1 cellular context compared by ENCODE assay signal in genomic region chr14:55107766-55108554, GRCh38.
TF ChIP-seq lines count a peak whose summit lies in the region.

No MANE protein-coding gene starts in this region.

TF ChIP-seq in HepG2, 621 proteins besides CTCF, POLR2A, EP300 and RAD21 (continued from another document and continues in another):
- TF ChIP-seq ZNF577 (CRISPR knock-in tag; IDR thresholded peaks at IDR 0.05; ENCODE audit: borderline replicate concordance, low read depth) (no peak), ZNF660 (CRISPR knock-in tag; IDR thresholded peaks at IDR 0.05; ENCODE audit: borderline replicate concordance, low read depth) (no peak), KDM6A (CRISPR knock-in tag; IDR thresholded peaks at IDR 0.05; ENCODE audit: low read depth) (no peak; the same call in 1 of the 2 replicates), RFX1 (IDR thresholded peaks at IDR 0.05) (no peak), ZNF7 (CRISPR knock-in tag; IDR thresholded peaks at IDR 0.05) (0 out of 2 replicates have a peak, but pooled peaks have one; percentile 6), CENPBD1 (CRISPR knock-in tag; IDR thresholded peaks at IDR 0.05; ENCODE audit: borderline replicate concordance, low read depth) (0 out of 2 replicates have a peak, but pooled peaks have one; percentile 39), LRRFIP1 (CRISPR knock-in tag; conservative IDR thresholded peaks at IDR 0.05) (no peak), ZNF333 (CRISPR knock-in tag; IDR thresholded peaks at IDR 0.05; ENCODE audit: borderline replicate concordance) (0 out of 2 replicates have a peak, but pooled peaks have one; percentile 57), SKIL (CRISPR knock-in tag; IDR thresholded peaks at IDR 0.05; ENCODE audit: borderline replicate concordance) (0 out of 2 replicates have a peak, but pooled peaks have one; percentile 6), KAT2B (IDR thresholded peaks at IDR 0.05; ENCODE audit: borderline replicate concordance, low read depth, low read length) (no peak), ZNF691 (CRISPR knock-in tag; IDR thresholded peaks at IDR 0.05; ENCODE audit: borderline replicate concordance, low read depth) (peak; percentile 75; the same call in 1 of the 2 replicates), ZNF362 (CRISPR knock-in tag; IDR thresholded peaks at IDR 0.05; ENCODE audit: borderline replicate concordance) (peak; percentile 63; the same call in 1 of the 2 replicates), ZNF724P (CRISPR knock-in tag; IDR thresholded peaks at IDR 0.05; ENCODE audit: borderline replicate concordance) (no peak), ZNF367 (CRISPR knock-in tag; IDR thresholded peaks at IDR 0.05; ENCODE audit: borderline replicate concordance) (no peak; the same call in 1 of the 2 replicates), ATF5 (CRISPR knock-in tag; IDR thresholded peaks at IDR 0.05; ENCODE audit: low read depth) (no peak; the same call in 1 of the 2 replicates), ZNF629 (CRISPR knock-in tag; conservative IDR thresholded peaks at IDR 0.05) (no peak), ZNF256 (CRISPR knock-in tag; conservative IDR thresholded peaks at IDR 0.05) (peak; percentile 65; the same call in 1 of the 2 replicates), NFYB (CRISPR knock-in tag; IDR thresholded peaks at IDR 0.05) (no peak), SMARCE1 (IDR thresholded peaks at IDR 0.05; ENCODE audit: borderline replicate concordance) (no peak), ZNF142 (CRISPR knock-in tag; IDR thresholded peaks at IDR 0.05) (no peak), CREB3 (CRISPR knock-in tag; IDR thresholded peaks at IDR 0.05) (no peak), JUNB (CRISPR knock-in tag; IDR thresholded peaks at IDR 0.05; ENCODE audit: borderline replicate concordance) (peak; percentile 88), KLF11 (CRISPR knock-in tag; IDR thresholded peaks at IDR 0.05) (no peak), ZNF784 (CRISPR knock-in tag; IDR thresholded peaks at IDR 0.05; ENCODE audit: borderline replicate concordance) (peak; percentile 55; the same call in 1 of the 2 replicates), NAIF1 (CRISPR knock-in tag; IDR thresholded peaks at IDR 0.05; ENCODE audit: borderline replicate concordance) (peak; percentile 80; the same call in 1 of the 2 replicates), NFKBIZ (CRISPR knock-in tag; IDR thresholded peaks at IDR 0.05) (no peak), MIER3 (CRISPR knock-in tag; IDR thresholded peaks at IDR 0.05; ENCODE audit: borderline replicate concordance) (peak; percentile 15; the same call in 1 of the 2 replicates), ZNF652 (CRISPR knock-in tag; IDR thresholded peaks at IDR 0.05; ENCODE audit: borderline replicate concordance, low read depth) (peak; percentile 61; the same call in 1 of the 2 replicates), ZNF720 (CRISPR knock-in tag; IDR thresholded peaks at IDR 0.05) (no peak), NCOA2 (CRISPR knock-in tag; IDR thresholded peaks at IDR 0.05) (peak; percentile 66), MLX (CRISPR knock-in tag; IDR thresholded peaks at IDR 0.05) (peak; percentile 81; the same call in 1 of the 2 replicates), ZNF414 (CRISPR knock-in tag; IDR thresholded peaks at IDR 0.05) (no peak), ADNP (CRISPR knock-in tag; IDR thresholded peaks at IDR 0.05) (0 out of 2 replicates have a peak, but pooled peaks have one; percentile 36), ZSCAN25 (CRISPR knock-in tag; IDR thresholded peaks at IDR 0.05) (peak; percentile 77), USF2 (IDR thresholded peaks at IDR 0.05; ENCODE audit: low read depth, low read length) (no peak), USF2 (CRISPR knock-in tag; IDR thresholded peaks at IDR 0.05; ENCODE audit: borderline replicate concordance) (no peak), ZNF556 (CRISPR knock-in tag; IDR thresholded peaks at IDR 0.05; ENCODE audit: borderline replicate concordance) (peak; percentile 87), SOX13 (IDR thresholded peaks at IDR 0.05) (peak; percentile 37; the same call in 1 of the 2 replicates), SOX13 (CRISPR knock-in tag; conservative IDR thresholded peaks at IDR 0.05 in 1 of 2, IDR thresholded peaks at IDR 0.05 in 1 of 2) (peak in 1 of 2 experiments; percentile 70; a peak in 1 of 4 replicates)
